ENCODE assay signal across 7 cellular contexts in the genomic region with DNA sequence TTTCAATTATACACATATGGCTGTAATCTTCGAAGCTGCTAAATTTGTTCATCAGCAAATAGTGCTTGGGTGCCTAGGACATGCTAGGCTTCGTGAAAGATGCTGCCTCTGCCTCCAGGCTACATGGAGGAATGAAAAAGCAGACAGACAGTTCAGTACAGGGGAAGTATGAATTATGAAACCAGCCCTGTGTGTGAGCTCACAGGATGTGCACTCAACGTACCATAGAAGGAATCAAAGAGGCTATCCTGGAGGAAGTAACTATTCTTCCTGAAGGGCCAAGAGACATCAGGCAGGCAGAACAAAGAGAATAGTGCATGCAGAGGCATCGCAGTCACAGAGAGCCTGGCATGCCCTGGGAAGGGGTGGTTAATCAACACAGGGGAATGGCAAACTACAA.
DNase-seq lines count a peak whose midpoint lies in the region; ATAC-seq, FAIRE-seq and TF ChIP-seq lines count a peak whose summit lies in the region.

No MANE protein-coding gene starts in this region.

- H3K4me1 Mint-ChIP-seq in activated naive CD8-positive, alpha-beta T cell treated with anti-CD3 and anti-CD28 coated beads for 36 hours: peaks cover 32% of the 10 kb centered on the region
- H3K4me1 Mint-ChIP-seq in activated T-helper 1 cell treated with anti-CD3 and anti-CD28 coated beads, Interleukin-12 subunit alpha, Interleukin-12 subunit beta, Interleukin-2, Interleukin-4 antibody, amounts not matched to agents 30 ng/mL and 10 ng/mL and 1 ng/mL, durations not matched to agents 14 hours and 24 hours and 36 hours (ENCODE audit: low read depth): peaks cover 39% of the 10 kb centered on the region

- H3K4me3 Mint-ChIP-seq in activated naive CD8-positive, alpha-beta T cell treated with anti-CD3 and anti-CD28 coated beads for 36 hours: no peak overlapping the region
- H3K4me3 Mint-ChIP-seq in activated T-helper 1 cell treated with anti-CD3 and anti-CD28 coated beads, Interleukin-12 subunit alpha, Interleukin-12 subunit beta, Interleukin-2, Interleukin-4 antibody, amounts not matched to agents 30 ng/mL and 10 ng/mL and 1 ng/mL, durations not matched to agents 14 hours and 24 hours and 36 hours: no peak overlapping the region

- no peaks in the 10 kb centered on the region for H3K27me3 Mint-ChIP-seq in activated naive CD8-positive, alpha-beta T cell treated with anti-CD3 and anti-CD28 coated beads for 36 hours
- H3K27me3 Mint-ChIP-seq in activated T-helper 1 cell treated with anti-CD3 and anti-CD28 coated beads, Interleukin-12 subunit alpha, Interleukin-12 subunit beta, Interleukin-2, Interleukin-4 antibody, amounts not matched to agents 30 ng/mL and 10 ng/mL and 1 ng/mL, durations not matched to agents 14 hours and 24 hours and 36 hours (ENCODE audit: insufficient read depth): no peaks in the 10 kb centered on the region

- no peak overlapping the region for H3K4me3 ChIP-seq in pancreas

- H3K9me3 Mint-ChIP-seq in activated naive CD8-positive, alpha-beta T cell treated with anti-CD3 and anti-CD28 coated beads for 36 hours: peaks cover 11% of the 10 kb centered on the region
- H3K9me3 Mint-ChIP-seq in activated T-helper 1 cell treated with anti-CD3 and anti-CD28 coated beads, Interleukin-12 subunit alpha, Interleukin-12 subunit beta, Interleukin-2, Interleukin-4 antibody, amounts not matched to agents 30 ng/mL and 10 ng/mL and 1 ng/mL, durations not matched to agents 14 hours and 24 hours and 36 hours: peaks cover 8% of the 10 kb centered on the region

- H3K27ac Mint-ChIP-seq in activated naive CD8-positive, alpha-beta T cell treated with anti-CD3 and anti-CD28 coated beads for 36 hours: peak overlapping the region; percentile 5
- H3K27ac Mint-ChIP-seq in activated T-helper 1 cell treated with anti-CD3 and anti-CD28 coated beads, Interleukin-12 subunit alpha, Interleukin-12 subunit beta, Interleukin-2, Interleukin-4 antibody, amounts not matched to agents 30 ng/mL and 10 ng/mL and 1 ng/mL, durations not matched to agents 14 hours and 24 hours and 36 hours: no peak overlapping the region

- H3K9me3 ChIP-seq in pancreas: no peaks in the 10 kb centered on the region

- peaks cover 29% of the 10 kb centered on the region for H3K36me3 Mint-ChIP-seq in activated naive CD8-positive, alpha-beta T cell treated with anti-CD3 and anti-CD28 coated beads for 36 hours
- H3K36me3 Mint-ChIP-seq in activated T-helper 1 cell treated with anti-CD3 and anti-CD28 coated beads, Interleukin-12 subunit alpha, Interleukin-12 subunit beta, Interleukin-2, Interleukin-4 antibody, amounts not matched to agents 30 ng/mL and 10 ng/mL and 1 ng/mL, durations not matched to agents 14 hours and 24 hours and 36 hours (ENCODE audit: low read depth): peaks cover 4% of the 10 kb centered on the region

- peaks cover 0 to 16% (median 11%) of the 10 kb centered on the region in 3 donors for H3K4me1 ChIP-seq in pancreas

- FAIRE-seq in pancreas (lab: Jason Lieb, UNC): no peak

- TF ChIP-seq CTCF in pancreas (IDR thresholded peaks at IDR 0.05): no peak

- intact Hi-C loops in pancreas (cut with DNase I): no loop called here
- intact Hi-C loops in activated T-helper 1 cell treated with anti-CD3 and anti-CD28 coated beads, Interleukin-12 subunit alpha, Interleukin-12 subunit beta, Interleukin-2, Interleukin-4 antibody, amounts not matched to agents 30 ng/mL and 10 ng/mL and 1 ng/mL, durations not matched to agents 14 hours and 24 hours and 36 hours (cut with micrococcal nuclease): no loop called here

- H3K36me3 ChIP-seq in pancreas: no peaks in the 10 kb centered on the region

- DNase-seq in activated naive CD8-positive, alpha-beta T cell treated with anti-CD3 and anti-CD28 coated beads for 36 hours: no peak
- DNase-seq in pancreas: no peak
- DNase-seq in activated T-helper 1 cell treated with anti-CD3 and anti-CD28 coated beads, Interleukin-12 subunit alpha, Interleukin-12 subunit beta, Interleukin-2, Interleukin-4 antibody, amounts not matched to agents 30 ng/mL and 10 ng/mL and 1 ng/mL, durations not matched to agents 14 hours and 24 hours and 36 hours (ENCODE audit: low spot score): no peak
- no peak for DNase-seq in dedifferentiated amniotic fluid mesenchymal stem cell (ENCODE audit: extremely low spot score)
- no peak for DNase-seq in NCI-H2029 (lab: John Stamatoyannopoulos, UW)

- WGBS in pancreas, 2 donors: 82 to 91% methylated on average over 4 of the region's 4 CpGs

- ATAC-seq in GM18867 (IDR thresholded peaks at IDR 0.05; ENCODE audit: unreplicated experiment): peak; percentile 64
- peak; percentile 61 for ATAC-seq in HG02870 (IDR thresholded peaks at IDR 0.05; ENCODE audit: unreplicated experiment)
- peak in 3 of 4 donors; percentile 33 to 57 (median 46) for ATAC-seq in pancreas

- H3K27ac ChIP-seq in pancreas: no peak overlapping the region

- no peaks in the 10 kb centered on the region for H3K27me3 ChIP-seq in pancreas
